In genomic region chr2:69625078-69625788, GRCh38 we compare ENCODE assay signal across 13 cellular contexts. TPM values are rescaled to one million over a fixed set of nuclear protein-coding genes. Genes with fewer than 3 reads are reported as not detected.
DNase-seq lines count a peak whose midpoint lies in the region; ATAC-seq and TF ChIP-seq lines count a peak whose summit lies in the region.
"Had no signal": no experiment of that assay in that cellular context is flagged by ENCODE, and none has a peak within 500 bp of the region (broad histone marks: within the 10 kb centered on the region; RNA-seq: fewer than 3 reads in every experiment).

No MANE protein-coding gene starts in this region.

- H3K36me3 Mint-ChIP-seq in activated naive CD4-positive, alpha-beta T cell treated with anti-CD3 and anti-CD28 coated beads for 36 hours (ENCODE audit: low read depth): peaks cover 10% of the 10 kb centered on the region

- TF ChIP-seq CTCF in spleen (IDR thresholded peaks at IDR 0.05 in 8 of 11, conservative IDR thresholded peaks at IDR 0.05 in 3 of 11): no peak

- H3K4me1 ChIP-seq in spleen: peaks cover 13 to 94% (median 52%) of the 10 kb centered on the region in 6 donors

- no peak overlapping the region for H3K27ac Mint-ChIP-seq in activated naive CD4-positive, alpha-beta T cell treated with anti-CD3 and anti-CD28 coated beads for 36 hours
- H3K27ac Mint-ChIP-seq in stimulated activated naive CD8-positive, alpha-beta T cell treated with anti-CD3 and anti-CD28 coated beads, Interleukin-15, amount 100 ng/mL, for 72 hours: no peak overlapping the region

- peaks cover 3% of the 10 kb centered on the region for H3K9me3 Mint-ChIP-seq in activated naive CD4-positive, alpha-beta T cell treated with anti-CD3 and anti-CD28 coated beads for 36 hours
- no peaks in the 10 kb centered on the region for H3K9me3 Mint-ChIP-seq in stimulated activated naive CD8-positive, alpha-beta T cell treated with anti-CD3 and anti-CD28 coated beads, Interleukin-15, amount 100 ng/mL, for 72 hours

- no peak overlapping the region for H3K4me3 Mint-ChIP-seq in activated naive CD4-positive, alpha-beta T cell treated with anti-CD3 and anti-CD28 coated beads for 36 hours
- no peak overlapping the region for H3K4me3 Mint-ChIP-seq in stimulated activated naive CD8-positive, alpha-beta T cell treated with anti-CD3 and anti-CD28 coated beads, Interleukin-15, amount 100 ng/mL, for 72 hours

- CTCF ChIA-PET in activated naive CD4-positive, alpha-beta T cell treated with anti-CD3 and anti-CD28 coated beads for 36 hours (lab: Charles Lee): interaction anchor here (1.2 to 2.4 kb wide), 2 partner anchors 60 to 99 kb away, joined by 3 to 6 read pairs; no protein-coding TSS in a partner anchor

- H3K27ac ChIP-seq in spleen: peak overlapping the region in 2 of 8 donors; percentile 2 to 7

- H3K27me3 Mint-ChIP-seq in activated naive CD4-positive, alpha-beta T cell treated with anti-CD3 and anti-CD28 coated beads for 36 hours (ENCODE audit: low read depth): no peaks in the 10 kb centered on the region
- H3K27me3 Mint-ChIP-seq in stimulated activated naive CD8-positive, alpha-beta T cell treated with anti-CD3 and anti-CD28 coated beads, Interleukin-15, amount 100 ng/mL, for 72 hours: no peaks in the 10 kb centered on the region

- no peak overlapping the region for H3K4me3 ChIP-seq in spleen

- peaks cover 17% of the 10 kb centered on the region for H3K4me1 Mint-ChIP-seq in activated naive CD4-positive, alpha-beta T cell treated with anti-CD3 and anti-CD28 coated beads for 36 hours (ENCODE audit: low read depth)
- H3K4me1 Mint-ChIP-seq in stimulated activated naive CD8-positive, alpha-beta T cell treated with anti-CD3 and anti-CD28 coated beads, Interleukin-15, amount 100 ng/mL, for 72 hours: peaks cover 15% of the 10 kb centered on the region

- peak; percentile 50 for ATAC-seq in stimulated activated naive CD8-positive, alpha-beta T cell treated with anti-CD3 and anti-CD28 coated beads, Interleukin-15, amount 100 ng/mL, for 72 hours
- ATAC-seq in HG03442 (IDR thresholded peaks at IDR 0.05; ENCODE audit: unreplicated experiment): no peak
- no peak for ATAC-seq in HG02763 (IDR thresholded peaks at IDR 0.05; ENCODE audit: unreplicated experiment)

- no peaks in the 10 kb centered on the region for H3K36me3 ChIP-seq in spleen
- H3K36me3 ChIP-seq: Peyer's patch had no signal

- no peaks in the 10 kb centered on the region for H3K27me3 ChIP-seq in spleen (replicated peaks in 1 of 7)
- H3K27me3 ChIP-seq: Peyer's patch had no signal

- intact Hi-C loops in activated naive CD4-positive, alpha-beta T cell treated with anti-CD3 and anti-CD28 coated beads for 36 hours (cut with micrococcal nuclease): loop anchor here (1.0 kb wide), 2 partner anchors 9 to 15 kb away; no protein-coding TSS in a partner anchor
- intact Hi-C loops in spleen (cut with DNase I; ENCODE audit: low total_unique reads): no loop called here

- no peak for TF ChIP-seq POLR2A in spleen (IDR thresholded peaks at IDR 0.05)

- in situ Hi-C loops in SK-MEL-5 (cut with HindIII; ENCODE audit: low pct_unique_long_range_greater_than_20kb, low sequenced_read_pairs): no loop called here

- DNase-seq in activated naive CD4-positive, alpha-beta T cell treated with anti-CD3 and anti-CD28 coated beads for 36 hours: peak; percentile 45
- DNase-seq in activated naive CD4-positive, alpha-beta T cell treated with Interleukin-2 at 50 U/mL for 16 hours: no peak
- DNase-seq in SK-MEL-5 (ENCODE audit: low read depth, low spot score) (peak; percentile 61), iris pigment epithelial cell (ENCODE audit: low read depth) (peak; percentile 71), spleen (no peak)
- DNase-seq in stimulated activated naive CD8-positive, alpha-beta T cell treated with anti-CD3 and anti-CD28 coated beads, Interleukin-15, amount 100 ng/mL, for 72 hours: no peak
- DNase-seq: glutamatergic neuron, left cardiac atrium, MM.1S, NCI-H226, Peyer's patch had no signal

- WGBS in spleen, 5 donors: 65 to 77% (median 70%) methylated on average over 7 of the region's 7 CpGs

- no peaks in the 10 kb centered on the region for H3K9me3 ChIP-seq in spleen
- H3K9me3 ChIP-seq: Peyer's patch had no signal

RNA-seq across cellular contexts. Expression of gene AAK1, which starts 18.3 kb away (rescaled TPM):
- 10 to 100 TPM; 77.4 to 79.5 TPM for total RNA-seq in activated naive CD4-positive, alpha-beta T cell treated with anti-CD3 and anti-CD28 coated beads for 36 hours
- 20.6 and 24.8 TPM in 2 replicates for total RNA-seq in SK-MEL-5 (2014; rRNA removed; shearing (Covaris generic))
- 32.0 and 44.3 TPM in 2 replicates for polyA plus RNA-seq in SK-MEL-5 (2015; cell fraction: cytosol; rRNA removed)
- polyA plus RNA-seq in SK-MEL-5 (2015; cell fraction: nucleus; rRNA removed): 13.0 and 24.9 TPM in 2 replicates
- total RNA-seq in spleen: 10 to 100 TPM; 57.7 to 95.1 (median 88.4) TPM
- polyA plus RNA-seq in spleen: 10 to 100 TPM in 2 of 3 donors, 1 to 10 TPM in 1; 8.3 to 29.9 (median 10.9) TPM

Comparison
In these comparisons a context has a peak if more than half of its experiments do, and no peak if none do; other contexts are left out.
1. DNase-seq: peak in activated naive CD4-positive, alpha-beta T cell treated with anti-CD3 and anti-CD28 coated beads for 36 hours (single experiment), SK-MEL-5 (single experiment) and iris pigment epithelial cell (single experiment); none in activated naive CD4-positive, alpha-beta T cell treated with Interleukin-2 at 50 U/mL for 16 hours (single experiment), stimulated activated naive CD8-positive, alpha-beta T cell treated with anti-CD3 and anti-CD28 coated beads, Interleukin-15, amount 100 ng/mL, for 72 hours (0 of 2) and spleen (single experiment).